In genomic region chr22:44550666-44551491, GRCh38 we compare ENCODE assay signal across 9 cellular contexts. TPM values are rescaled to one million over a fixed set of nuclear protein-coding genes. Genes with fewer than 3 reads are reported as not detected.
A peak's percentile ranks its signal among the peaks of the same experiment; 100 is the strongest.
DNase-seq lines count a peak whose midpoint lies in the region; ATAC-seq, FAIRE-seq and TF ChIP-seq lines count a peak whose summit lies in the region.
"Had no signal": no experiment of that assay in that cellular context is flagged by ENCODE, and none has a peak within 500 bp of the region (broad histone marks: within the 10 kb centered on the region; RNA-seq: fewer than 3 reads in every experiment).

No MANE protein-coding gene starts in this region.

- intact Hi-C loops in gastrocnemius medialis (cut with DNase I; ENCODE audit: low total_unique reads): no loop called here

- FAIRE-seq in GM12891 (lab: Jason Lieb, UNC) (no peak), D721Med (lab: Jason Lieb, UNC) (no peak)

- H3K27me3 ChIP-seq in RWPE2 (ENCODE audit: insufficient read depth, poor library complexity, severe bottlenecking): no peaks in the 10 kb centered on the region
- peaks cover 0 to 14% (median 1%) of the 10 kb centered on the region in 3 donors for H3K27me3 ChIP-seq in gastrocnemius medialis
- H3K27me3 ChIP-seq in WERI-Rb-1 (ENCODE audit: insufficient read depth, low read depth, severe bottlenecking): no peaks in the 10 kb centered on the region
- H3K27me3 ChIP-seq: BLaER1 had no signal

- H3K9me3 ChIP-seq in RWPE2 (ENCODE audit: severe bottlenecking) (no peaks in the 10 kb centered on the region), gastrocnemius medialis (no peaks in the 10 kb centered on the region), WERI-Rb-1 (ENCODE audit: severe bottlenecking) (no peaks in the 10 kb centered on the region)
- H3K9me3 ChIP-seq: BLaER1 had no signal

- DNase-seq in DMS53 (lab: John Stamatoyannopoulos, UW): peak; percentile 56
- no peak for DNase-seq in DMS53 treated with DMSO at 0.1 percent for 48 hours (lab: John Stamatoyannopoulos, UW; ENCODE audit: unreplicated experiment)
- DNase-seq in RWPE2 (ENCODE audit: low spot score): peak; percentile 51
- DNase-seq in fibroblast of peridontal ligament (ENCODE audit: extremely low read depth): peak; percentile 93
- no peak for DNase-seq in gastrocnemius medialis
- no peak for DNase-seq in WERI-Rb-1
- DNase-seq in GM12891 (ENCODE audit: insufficient read length, low spot score): no peak
- no peak for DNase-seq in D721Med (ENCODE audit: insufficient read length, low spot score)

- TF ChIP-seq POLR2A in gastrocnemius medialis (IDR thresholded peaks at IDR 0.05) (no peak), GM12891 (IDR thresholded peaks at IDR 0.05; ENCODE audit: low read depth, low read length) (no peak)

- H3K36me3 ChIP-seq in RWPE2 (ENCODE audit: low read depth) (no peaks in the 10 kb centered on the region), gastrocnemius medialis (no peaks in the 10 kb centered on the region), WERI-Rb-1 (no peaks in the 10 kb centered on the region)
- H3K36me3 ChIP-seq: BLaER1 had no signal

- in situ Hi-C loops in gastrocnemius medialis (cut with MboI; ENCODE audit: low sequenced_read_pairs in 4 of 4): no loop called here

- peaks cover 3% of the 10 kb centered on the region for H3K4me1 ChIP-seq in RWPE2 (ENCODE audit: insufficient read depth, poor library complexity, severe bottlenecking)
- H3K4me1 ChIP-seq in gastrocnemius medialis: peaks cover 2 to 3% of the 10 kb centered on the region in 2 donors
- H3K4me1 ChIP-seq: BLaER1 had no signal

- ATAC-seq in RWPE2 (ENCODE audit: low read depth) (peak; percentile 90), gastrocnemius medialis (no peak)

- TF ChIP-seq CTCF in RWPE2 (IDR thresholded peaks at IDR 0.05; ENCODE audit: poor library complexity, severe bottlenecking) (no peak), gastrocnemius medialis (IDR thresholded peaks at IDR 0.05 in 4 of 5, conservative IDR thresholded peaks at IDR 0.05 in 1 of 5) (no peak), WERI-Rb-1 (IDR thresholded peaks at IDR 0.05; ENCODE audit: low read depth, low read length) (no peak), D721Med (IDR thresholded peaks at IDR 0.05; ENCODE audit: insufficient read depth, missing control alignments) (no peak)

- peak overlapping the region; percentile 2 for H3K4me3 ChIP-seq in RWPE2 (ENCODE audit: severe bottlenecking)
- peak overlapping the region; percentile 30 to 51 (median 40) for H3K4me3 ChIP-seq in gastrocnemius medialis
- H3K4me3 ChIP-seq in WERI-Rb-1 (ENCODE audit: low read depth, low read length): no peak overlapping the region
- H3K4me3 ChIP-seq: BLaER1 had no signal

- peak overlapping the region; percentile 49 for H3K27ac ChIP-seq in RWPE2 (ENCODE audit: poor library complexity, severe bottlenecking)
- H3K27ac ChIP-seq in gastrocnemius medialis: no peak overlapping the region
- no peak overlapping the region for H3K27ac ChIP-seq in WERI-Rb-1
- H3K27ac ChIP-seq: BLaER1 had no signal

TF ChIP-seq in GM12891, 5 proteins besides CTCF, POLR2A, EP300 and RAD21:
- TF ChIP-seq PAX5 (IDR thresholded peaks at IDR 0.05; ENCODE audit: insufficient read depth, low read length, severe bottlenecking): no peak
- no peak for TF ChIP-seq POLR2AphosphoS5 (IDR thresholded peaks at IDR 0.05; ENCODE audit: low read depth, low read length)
- TF ChIP-seq POU2F2 (IDR thresholded peaks at IDR 0.05; ENCODE audit: low read depth, low read length): no peak
- no peak for TF ChIP-seq SPI1 (IDR thresholded peaks at IDR 0.05; ENCODE audit: low read depth, low read length)
- TF ChIP-seq TAF1 (IDR thresholded peaks at IDR 0.05; ENCODE audit: low read depth, low read length): no peak

RNA-seq across cellular contexts. Expression of gene RTL6, which starts 52.8 kb away (rescaled TPM):
- 10 to 100 TPM; 21.4 to 29.2 (median 26.5) TPM for total RNA-seq in gastrocnemius medialis
- polyA plus RNA-seq in GM12891 (2012; ENCODE audit: low read depth, missing spikeins): 0.44 TPM

Comparison
In these comparisons a context has a peak if more than half of its experiments do, and no peak if none do; other contexts are left out.
1. DNase-seq: peak in DMS53 (single experiment), RWPE2 (single experiment) and fibroblast of peridontal ligament (single experiment); none in DMS53 treated with DMSO at 0.1 percent for 48 hours (single experiment), gastrocnemius medialis (0 of 2), WERI-Rb-1 (single experiment), GM12891 (single experiment) and D721Med (single experiment).